15 cellular contexts compared by ENCODE assay signal in the genomic region with DNA sequence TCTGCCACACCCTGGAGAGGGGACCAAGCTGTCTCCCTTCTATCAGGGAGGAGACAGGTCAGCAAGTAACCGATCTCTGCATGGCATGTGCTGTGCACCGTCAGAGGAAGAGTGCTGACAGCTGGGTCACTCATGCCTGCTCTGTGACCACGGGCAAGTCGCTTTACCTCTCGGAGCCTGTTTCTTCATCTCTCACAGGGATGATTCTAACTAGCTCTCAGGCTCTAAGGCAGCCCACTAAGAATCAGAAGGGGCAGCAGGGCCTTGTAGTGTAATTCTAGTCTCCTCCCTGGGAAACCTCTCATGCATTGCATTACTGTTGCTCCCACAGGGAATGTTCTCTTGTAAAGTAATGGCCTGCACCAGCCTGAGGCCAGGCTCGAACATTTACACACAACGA. TPM values are rescaled to one million over a fixed set of nuclear protein-coding genes. Genes with fewer than 3 reads are reported as not detected.
DNase-seq lines count a peak whose midpoint lies in the region; FAIRE-seq and TF ChIP-seq lines count a peak whose summit lies in the region.
"Had no signal": no experiment of that assay in that cellular context is flagged by ENCODE, and none has a peak within 500 bp of the region (broad histone marks: within the 10 kb centered on the region; RNA-seq: fewer than 3 reads in every experiment).

No MANE protein-coding gene starts in this region.

- H3K27me3 ChIP-seq in NT2/D1 (ENCODE audit: insufficient read depth, insufficient read length) (no peaks in the 10 kb centered on the region), H1 (replicated peaks in 1 of 4; ENCODE audit: control insufficient read depth in 3 of 4, extremely low read depth in 1 of 4, insufficient read depth in 3 of 4, low read length in 3 of 4) (no peaks in the 10 kb centered on the region), tibial artery (no peaks in the 10 kb centered on the region)

- H2BK15ac ChIP-seq in H1 (ENCODE audit: low read length), result peak overlapping the region; percentile 89; the same call in 1 of the 2 replicates

- H4K8ac ChIP-seq in H1 (ENCODE audit: extremely low read depth, insufficient read depth, low read length), result no peak overlapping the region

- H3K36me3 ChIP-seq in NT2/D1 (ENCODE audit: insufficient read depth, insufficient read length, low read length) (peaks cover 69% of the 10 kb centered on the region), H1 (ENCODE audit: control insufficient read depth in 2 of 4, insufficient read depth in 4 of 4, low read length in 3 of 4) (no peaks in the 10 kb centered on the region), tibial artery (peaks cover 7 to 15% (median 8%) of the 10 kb centered on the region in 3 donors)

- H4K91ac ChIP-seq in H1 (replicated peaks; ENCODE audit: insufficient read length, low read length), result no peak overlapping the region

- intact Hi-C loops in tibial artery (cut with DNase I; ENCODE audit: low total_unique reads), result loop anchor here (10.0 kb wide), 1 partner anchor 323 kb away; the partner anchor contains the start of gene GAPDH

- H3K18ac ChIP-seq in H1 (ENCODE audit: extremely low read depth, low read length), result 0 out of 2 replicates have a peak overlapping the region, but pooled peaks have one; percentile 29

- H3K4me3 ChIP-seq in NT2/D1 (ENCODE audit: insufficient read length, low read depth) (no peak overlapping the region), H1 (ENCODE audit: extremely low read depth in 1 of 4, insufficient read depth in 2 of 4, low read depth in 3 of 4, low read length in 4 of 4) (no peak overlapping the region), tibial artery (no peak overlapping the region)

- H3K27ac ChIP-seq in H1 (ENCODE audit: low read depth, low read length), result no peak overlapping the region
- peak overlapping the region; percentile 86 to 92 for H3K27ac ChIP-seq in tibial artery

- H3K4me1 ChIP-seq in NT2/D1 (ENCODE audit: insufficient read depth, insufficient read length), result peaks cover 64% of the 10 kb centered on the region
- peaks cover 29 to 46% (median 43%) of the 10 kb centered on the region in 4 experiments for H3K4me1 ChIP-seq in H1 (replicated peaks in 1 of 4; ENCODE audit: control insufficient read depth in 3 of 4, insufficient read depth in 4 of 4, low read length in 3 of 4)
- H3K4me1 ChIP-seq in tibial artery, result peaks cover 0 to 100% (median 67%) of the 10 kb centered on the region in 4 donors

- POLR2A ChIA-PET in H1 (lab: Charles Lee; ENCODE audit: partially characterized antibody), result interaction anchor here (0.7 to 12.4 kb wide), 9 partner anchors 9 to 117 kb away, joined by 3 to 203 read pairs (median 5); partner anchors contain the start of gene CD9

- H2BK20ac ChIP-seq in H1 (ENCODE audit: low read length), result peak overlapping the region; percentile 75

- peaks cover 0 to 74% of the 10 kb centered on the region in 2 experiments; a peak in 3 of 4 replicates for H3K79me2 ChIP-seq in H1 (ENCODE audit: control insufficient read depth in 1 of 2, insufficient read depth in 2 of 2, low read length in 2 of 2)

- peaks cover 3% of the 10 kb centered on the region; the same call in 1 of the 2 replicates for H3K23me2 ChIP-seq in H1 (ENCODE audit: low read depth, low read length)

- no peak for TF ChIP-seq POLR2A in H1 (IDR thresholded peaks at IDR 0.05; ENCODE audit: control extremely low read depth in 1 of 2, low read depth in 2 of 2, low read length in 2 of 2)

- no peak overlapping the region for H3K4me2 ChIP-seq in H1 (ENCODE audit: insufficient read depth in 1 of 2, low read depth in 2 of 2, low read length in 2 of 2)

- no peak for TF ChIP-seq RAD21 in H1 (IDR thresholded peaks at IDR 0.05 in 1 of 2, conservative IDR thresholded peaks at IDR 0.05 in 1 of 2; ENCODE audit: low read depth in 2 of 2, low read length in 2 of 2)

- no peak overlapping the region for H3K14ac ChIP-seq in H1 (ENCODE audit: insufficient read length)

- H3K23ac ChIP-seq in H1 (ENCODE audit: insufficient read length), result no peak overlapping the region

- no peak for FAIRE-seq in H1 (lab: Jason Lieb, UNC)
- FAIRE-seq: colon, kidney, RCC 7860 had no signal

- 87% methylated on average over 7 of the region's 7 CpGs; no CpG with 5 or more reads in 1 of the 2 experiments for WGBS in H1 (ENCODE audit: extremely low coverage in 1 of 2, insufficient coverage in 1 of 2, insufficient read length in 1 of 2, insufficient replicate concordance in 2 of 2, low coverage in 1 of 2, low lambda C conversion rate in 2 of 2, missing lambda C conversion rate in 1 of 2), 2 experiments

- H4K20me1 ChIP-seq in H1 (replicated peaks in 1 of 2; ENCODE audit: control insufficient read depth in 1 of 2, insufficient read depth in 2 of 2, low read length in 2 of 2), result peaks cover 0 to 3% of the 10 kb centered on the region in 2 experiments

- H3K9ac ChIP-seq in NT2/D1 (ENCODE audit: insufficient read length, low read depth) (peak overlapping the region; percentile 43), H1 (replicated peaks in 1 of 4; ENCODE audit: extremely low read depth in 1 of 4, low read depth in 3 of 4, low read length in 3 of 4) (no peak overlapping the region; a peak in 1 of 7 replicates)

- no peak overlapping the region for H3K4ac ChIP-seq in H1 (replicated peaks; ENCODE audit: insufficient read length, low read depth, low read length)

- H3K9me3 ChIP-seq in NT2/D1 (ENCODE audit: insufficient read depth, low read length) (no peaks in the 10 kb centered on the region), H1 (ENCODE audit: insufficient read depth in 2 of 2, low read depth in 1 of 2, low read length in 1 of 2) (no peaks in the 10 kb centered on the region), tibial artery (no peaks in the 10 kb centered on the region)

- no peak overlapping the region for H4K5ac ChIP-seq in H1 (ENCODE audit: insufficient read length, low read depth, low read length)

- peak overlapping the region; percentile 67; the same call in 1 of the 2 replicates for H2BK5ac ChIP-seq in H1 (ENCODE audit: low read depth, low read length)

- H2AK5ac ChIP-seq in H1 (ENCODE audit: low read depth, low read length), result peak overlapping the region; percentile 71

- no peak overlapping the region for H2BK120ac ChIP-seq in H1 (replicated peaks; ENCODE audit: low read depth, low read length)

- peak overlapping the region; percentile 45 for H2BK12ac ChIP-seq in H1 (ENCODE audit: low read depth, low read length)

- DNase-seq in NT2/D1 (ENCODE audit: low read depth, low spot score) (no peak), H1 (ENCODE audit: low read depth in 1 of 2, low spot score in 2 of 2) (no peak), myocyte (ENCODE audit: low read depth) (peak; percentile 53), tibial artery (no peak), cortex of kidney (lab: John Stamatoyannopoulos, UW) (no peak), NCI-H2029 treated with DMSO at 0.1 percent for 48 hours (lab: John Stamatoyannopoulos, UW) (no peak), SKM-1 treated with dmso at 0.1 percent for 144 hours (lab: John Stamatoyannopoulos, UW; ENCODE audit: unreplicated experiment) (no peak)
- no peak for DNase-seq in activated CD4-positive, alpha-beta T cell treated with anti-CD3 and anti-CD28 coated beads for 48 hours
- DNase-seq: activated CD8-positive, alpha-beta memory T cell treated with anti-CD3 and anti-CD28 coated beads for 24 hours; activated naive CD4-positive, alpha-beta T cell treated with anti-CD3 and anti-CD28 coated beads, Interleukin-2, amount 50 U/mL, for 16 hours; kidney; NCI-H1105; NCI-H510A had no signal

- H3K79me1 ChIP-seq in H1 (ENCODE audit: low read depth, low read length), result peaks cover 16% of the 10 kb centered on the region

- CTCF ChIA-PET in H1 (lab: Charles Lee; ENCODE audit: partially characterized antibody), result interaction anchor here (0.9 to 26.9 kb wide), 8 partner anchors 10 to 253 kb away, joined by 3 to 433 read pairs (median 4); partner anchors contain the start of gene CD9

- no peak overlapping the region for H2AFZ ChIP-seq in H1 (ENCODE audit: low read length)

- no peak overlapping the region for H3K56ac ChIP-seq in H1 (replicated peaks; ENCODE audit: insufficient read length, low read depth, low read length)

- no peak for TF ChIP-seq EP300 in H1 (IDR thresholded peaks at IDR 0.05; ENCODE audit: borderline replicate concordance in 1 of 2, low read depth in 2 of 2, low read length in 2 of 2)

- TF ChIP-seq CTCF in H1 (IDR thresholded peaks at IDR 0.05; ENCODE audit: control extremely low read depth in 1 of 3, insufficient read depth in 1 of 3, low read depth in 1 of 3, low read length in 3 of 3) (no peak), tibial artery (IDR thresholded peaks at IDR 0.05) (no peak)

TF ChIP-seq in H1, 55 proteins besides CTCF, POLR2A, EP300 and RAD21:
- TF ChIP-seq ASH2L (IDR thresholded peaks at IDR 0.05; ENCODE audit: low read length) (no peak), NANOG (IDR thresholded peaks at IDR 0.05; ENCODE audit: insufficient read depth, low read depth, low read length, poor library complexity, severe bottlenecking) (no peak), SUZ12 (IDR thresholded peaks at IDR 0.05; ENCODE audit: low read length) (no peak), RFX5 (IDR thresholded peaks at IDR 0.05; ENCODE audit: borderline replicate concordance, low read depth, low read length) (no peak), GTF2F1 (IDR thresholded peaks at IDR 0.05; ENCODE audit: borderline replicate concordance, low read depth, low read length) (no peak), SAP30 (IDR thresholded peaks at IDR 0.05; ENCODE audit: insufficient read depth, insufficient replicate concordance, low read length) (no peak), BRCA1 (IDR thresholded peaks at IDR 0.05; ENCODE audit: low read depth, low read length) (no peak), HDAC6 (IDR thresholded peaks at IDR 0.05; ENCODE audit: low read depth, low read length) (no peak)

RNA-seq across cellular contexts. Expression of gene CD9, which starts 11.9 kb away (rescaled TPM):
- total RNA-seq in H1 (2021; fragmentation: NEBNext Ultra II Directional; extraction: Animal tissue kit (Norgen Biotek cat#: 25700)), result 164 and 168 TPM in 2 replicates
- 173 and 319 TPM in 2 replicates for polyA plus RNA-seq in H1 (2011; rRNA removed)
- 270 TPM for polyA plus RNA-seq in H1 (2011; cell fraction: cytosol; rRNA removed)
- 124 TPM for polyA plus RNA-seq in H1 (2011; cell fraction: nucleus; rRNA removed)
- polyA plus RNA-seq in H1 (2012, experiment 1 of 2), result 202 to 227 TPM (median 219 TPM) in 4 replicates
- 250 TPM for polyA plus RNA-seq in H1 (2012, experiment 2 of 2)
- 461 TPM for polyA plus RNA-seq in H1 (2013, experiment 1 of 2)
- 438 TPM for polyA plus RNA-seq in H1 (2013, experiment 2 of 2)
- 187 and 223 TPM in 2 replicates for polyA minus RNA-seq in H1 (2011; rRNA and poly(A)+ RNA removed)
- polyA minus RNA-seq in H1 (2011; cell fraction: cytosol; rRNA and poly(A)+ RNA removed), result 121 TPM
- polyA minus RNA-seq in H1 (2011; cell fraction: nucleus; rRNA and poly(A)+ RNA removed), result 81.6 TPM
- total RNA-seq in myocyte, result 16.4 and 22.7 TPM in 2 replicates
- polyA plus RNA-seq in myocyte (2012), result 35.3 TPM
